Comparison of ENCODE assay signal across 16 cellular contexts in genomic region chr2:195820373-195820772, GRCh38.
DNase-seq lines count a peak whose midpoint lies in the region; ATAC-seq and TF ChIP-seq lines count a peak whose summit lies in the region.
"Had no signal": no experiment of that assay in that cellular context is flagged by ENCODE, and none has a peak within 500 bp of the region (broad histone marks: within the 10 kb centered on the region; RNA-seq: fewer than 3 reads in every experiment).

No MANE protein-coding gene starts in this region.

- no peak for TF ChIP-seq EP300 in tibial nerve (IDR thresholded peaks at IDR 0.05)

- H3K27ac ChIP-seq in ACC112 (ENCODE audit: low read depth, low read length) (peak overlapping the region; percentile 45; the same call in 1 of the 2 replicates), tibial nerve (no peak overlapping the region)
- H3K27ac ChIP-seq: dorsolateral prefrontal cortex, WERI-Rb-1 had no signal

- no peak overlapping the region for H2AFZ ChIP-seq in ACC112 (ENCODE audit: low read length, unreplicated experiment)

- H3K27me3 ChIP-seq in ACC112 (ENCODE audit: insufficient read depth, low read length) = no peaks in the 10 kb centered on the region
- H3K27me3 ChIP-seq in tibial nerve = no peaks in the 10 kb centered on the region
- H3K27me3 ChIP-seq: dorsolateral prefrontal cortex had no signal

- TF ChIP-seq POLR2A in tibial nerve (IDR thresholded peaks at IDR 0.05) = no peak

- H3K4me3 ChIP-seq in ACC112 (ENCODE audit: low read depth, low read length) (no peak overlapping the region), fibroblast of mammary gland (ENCODE audit: control insufficient read depth, low read depth, low read length) (no peak overlapping the region), tibial nerve (no peak overlapping the region)
- H3K4me3 ChIP-seq: dorsolateral prefrontal cortex had no signal

- H3K4me1 ChIP-seq in ACC112 (ENCODE audit: control insufficient read depth, insufficient read depth, low read length, unreplicated experiment) = peaks cover 34% of the 10 kb centered on the region
- H3K4me1 ChIP-seq in tibial nerve = no peaks in the 10 kb centered on the region

- peak; percentile 22 for DNase-seq in GM04504 (ENCODE audit: low read depth)
- DNase-seq in RKO (ENCODE audit: low spot score) = peak; percentile 24
- DNase-seq in fibroblast of mammary gland (ENCODE audit: low read depth) = peak; percentile 72
- no peak for DNase-seq in HuH-7 (ENCODE audit: low spot score)
- DNase-seq in tibial nerve (ENCODE audit: low spot score in 2 of 2) = no peak
- DNase-seq in stimulated activated naive CD4-positive, alpha-beta T cell (lab: John Stamatoyannopoulos, UW) = no peak
- DNase-seq: C1 segment of cervical spinal cord; dorsolateral prefrontal cortex; naive thymus-derived CD4-positive, alpha-beta T cell; NCI-H1436 treated with DMSO at 0.1 percent for 48 hours; NCI-H748 treated with DMSO at 0.1 percent for 48 hours; stimulated activated CD4-positive, alpha-beta T cell treated with anti-CD3 and anti-CD28 coated beads, Interleukin-4, amount 100 ng/mL, for 24 hours; stimulated activated naive CD4-positive, alpha-beta T cell treated with Interleukin-2 at 50 U/mL for 16 hours; WERI-Rb-1 had no signal

- H3K9me3 ChIP-seq in tibial nerve = no peaks in the 10 kb centered on the region

- H3K36me3 ChIP-seq in ACC112 (ENCODE audit: insufficient read depth, low read length) = no peaks in the 10 kb centered on the region
- no peaks in the 10 kb centered on the region for H3K36me3 ChIP-seq in tibial nerve
- H3K36me3 ChIP-seq: WERI-Rb-1 had no signal

- no peak for TF ChIP-seq CTCF in fibroblast of mammary gland (conservative IDR thresholded peaks at IDR 0.05; ENCODE audit: control insufficient read depth, insufficient read depth, low read depth, low read length)
- no peak for TF ChIP-seq CTCF in tibial nerve (IDR thresholded peaks at IDR 0.05)

- no peaks in the 10 kb centered on the region for H3K79me2 ChIP-seq in ACC112 (ENCODE audit: control insufficient read depth, insufficient read depth, low read length, unreplicated experiment)

- no peak for ATAC-seq in HG03571 (IDR thresholded peaks at IDR 0.05; ENCODE audit: unreplicated experiment)
- ATAC-seq: naive thymus-derived CD4-positive, alpha-beta T cell had no signal

- WGBS in tibial nerve, 2 donors = 95 to 100% methylated on average over 3 of the region's 3 CpGs

Comparison
In these comparisons a context has a peak if more than half of its experiments do, and no peak if none do; other contexts are left out.
1. DNase-seq: peak in GM04504 (single experiment), RKO (single experiment) and fibroblast of mammary gland (single experiment); none in HuH-7 (single experiment), tibial nerve (0 of 2) and stimulated activated naive CD4-positive, alpha-beta T cell (0 of 6).